Comparison of ENCODE assay signal across 19 cellular contexts in genomic region chr2:101962243-101962809, GRCh38. TPM values are rescaled to one million over a fixed set of nuclear protein-coding genes. Genes with fewer than 3 reads are reported as not detected.
DNase-seq lines count a peak whose midpoint lies in the region; ATAC-seq, FAIRE-seq and TF ChIP-seq lines count a peak whose summit lies in the region.
"Had no signal": no experiment of that assay in that cellular context is flagged by ENCODE, and none has a peak within 500 bp of the region (broad histone marks: within the 10 kb centered on the region; RNA-seq: fewer than 3 reads in every experiment).

No MANE protein-coding gene starts in this region.

- TF ChIP-seq POLR2A in heart left ventricle (IDR thresholded peaks at IDR 0.05) (no peak), vagina (IDR thresholded peaks at IDR 0.05) (no peak)

- POLR2A ChIA-PET in naive thymus-derived CD8-positive, alpha-beta T cell (lab: Charles Lee): no interaction called here

- H3K9me3 Mint-ChIP-seq in naive thymus-derived CD8-positive, alpha-beta T cell: peaks cover 0 to 14% (median 8%) of the 10 kb centered on the region in 9 donors

- no peaks in the 10 kb centered on the region for H3K9me1 ChIP-seq in keratinocyte (ENCODE audit: control insufficient read depth, extremely low read depth, insufficient read depth, low read length)

- H3K9ac ChIP-seq in keratinocyte (ENCODE audit: control insufficient read depth, extremely low read depth, insufficient read depth, low read length) (no peak overlapping the region), Karpas-422 (ENCODE audit: low read length) (no peak overlapping the region)

- TF ChIP-seq CTCF in heart left ventricle (IDR thresholded peaks at IDR 0.05) (no peak), keratinocyte (optimal IDR thresholded peaks at IDR 0.05 in 1 of 3, IDR thresholded peaks at IDR 0.05 in 1 of 3, conservative IDR thresholded peaks at IDR 0.05 in 1 of 3; ENCODE audit: extremely low read depth in 1 of 3, insufficient read depth in 2 of 3, low read length in 3 of 3) (no peak), psoas muscle (IDR thresholded peaks at IDR 0.05) (no peak), vagina (IDR thresholded peaks at IDR 0.05) (no peak)

- H3K27me3 Mint-ChIP-seq in naive thymus-derived CD8-positive, alpha-beta T cell: peaks cover 0 to 2% (median 0%) of the 10 kb centered on the region in 5 donors

- H3K4me3 ChIP-seq in heart left ventricle: peak overlapping the region in 1 of 12 donors; percentile 35
- H3K4me3 ChIP-seq in keratinocyte (ENCODE audit: control insufficient read depth in 2 of 3, extremely low read depth in 1 of 3, insufficient read depth in 2 of 3, low read depth in 1 of 3, low read length in 3 of 3): no peak overlapping the region
- H3K4me3 ChIP-seq in psoas muscle: no peak overlapping the region
- no peak overlapping the region for H3K4me3 ChIP-seq in vagina
- no peak overlapping the region for H3K4me3 ChIP-seq in Karpas-422 (ENCODE audit: low read length)
- H3K4me3 ChIP-seq: A549, PC-9 had no signal

- peaks cover 0 to 6% (median 2%) of the 10 kb centered on the region in 4 donors for H3K4me1 Mint-ChIP-seq in naive thymus-derived CD8-positive, alpha-beta T cell

- H3K9me3 ChIP-seq in heart left ventricle: peaks cover 0 to 4% (median 0%) of the 10 kb centered on the region in 12 donors
- peaks cover 3% of the 10 kb centered on the region for H3K9me3 ChIP-seq in keratinocyte (ENCODE audit: control insufficient read depth, low read depth, low read length)
- H3K9me3 ChIP-seq in psoas muscle: no peaks in the 10 kb centered on the region
- no peaks in the 10 kb centered on the region for H3K9me3 ChIP-seq in vagina
- no peaks in the 10 kb centered on the region for H3K9me3 ChIP-seq in Karpas-422 (ENCODE audit: low read length)

- no peak overlapping the region for H3K4me3 Mint-ChIP-seq in naive thymus-derived CD8-positive, alpha-beta T cell

- H3K79me2 ChIP-seq in keratinocyte (ENCODE audit: control insufficient read depth, insufficient read depth, low read length) (no peaks in the 10 kb centered on the region), Karpas-422 (ENCODE audit: low read length) (no peaks in the 10 kb centered on the region)

- H3K9me2 ChIP-seq in Karpas-422 (replicated peaks; ENCODE audit: insufficient read depth, low read length): no peaks in the 10 kb centered on the region

- H3K36me3 ChIP-seq in heart left ventricle: no peaks in the 10 kb centered on the region
- H3K36me3 ChIP-seq in keratinocyte (ENCODE audit: control insufficient read depth in 2 of 2, extremely low read depth in 1 of 2, insufficient read depth in 2 of 2, low read length in 2 of 2): no peaks in the 10 kb centered on the region
- no peaks in the 10 kb centered on the region for H3K36me3 ChIP-seq in psoas muscle (ENCODE audit: insufficient read depth in 1 of 2, low read depth in 1 of 2)
- no peaks in the 10 kb centered on the region for H3K36me3 ChIP-seq in vagina
- no peaks in the 10 kb centered on the region for H3K36me3 ChIP-seq in Karpas-422 (ENCODE audit: insufficient read depth, low read length)

- H4K20me1 ChIP-seq in keratinocyte (ENCODE audit: control insufficient read depth, extremely low read depth, insufficient read depth, low read length) (no peaks in the 10 kb centered on the region), Karpas-422 (ENCODE audit: insufficient read depth, low read depth, low read length) (no peaks in the 10 kb centered on the region)

- DNase-seq in heart left ventricle (no peak), Right ventricle myocardium superior (no peak), keratinocyte (ENCODE audit: low read depth, low spot score) (no peak), psoas muscle (no peak), vagina (ENCODE audit: extremely low spot score in 2 of 2) (no peak), Karpas-422 (no peak)
- DNase-seq in naive thymus-derived CD8-positive, alpha-beta T cell: no peak
- DNase-seq: activated CD4-positive, CD25-positive, alpha-beta regulatory T cell treated with anti-CD3 and anti-CD28 coated beads, Interleukin-2, amount 50 U/mL, for 72 hours; activated T-cell treated with anti-CD3 and anti-CD28 coated beads for 4 hours; COR-L47; erythroblast; NCI-H1436 treated with DMSO at 0.1 percent for 48 hours; PC-9; posterior cingulate gyrus; T-helper 1 cell had no signal

- intact Hi-C loops in heart left ventricle (cut with DNase I) (no loop called here), Right ventricle myocardium superior (cut with DNase I) (no loop called here), psoas muscle (cut with DNase I) (no loop called here), vagina (cut with DNase I) (no loop called here)

- no peak for ATAC-seq in heart left ventricle
- ATAC-seq in Right ventricle myocardium superior (ENCODE audit: poor library complexity): no peak
- peak in 3 of 4 donors; percentile 5 to 10 (median 5) for ATAC-seq in psoas muscle
- no peak for ATAC-seq in GM18868 (IDR thresholded peaks at IDR 0.05; ENCODE audit: unreplicated experiment)
- ATAC-seq in naive thymus-derived CD8-positive, alpha-beta T cell: no peak
- ATAC-seq: A549 had no signal

- no peak for FAIRE-seq in keratinocyte (lab: Jason Lieb, UNC)
- FAIRE-seq: A549, GM18507 had no signal

- peak overlapping the region; percentile 9 for H3K4me2 ChIP-seq in keratinocyte (ENCODE audit: control insufficient read depth, extremely low read depth, insufficient read depth, low read depth, low read length)
- no peak overlapping the region for H3K4me2 ChIP-seq in Karpas-422 (ENCODE audit: low read depth, low read length, poor library complexity, severe bottlenecking)
- H3K4me2 ChIP-seq: A549, PC-9 had no signal

- peaks cover 2 to 15% (median 7%) of the 10 kb centered on the region in 3 donors for H3K36me3 Mint-ChIP-seq in naive thymus-derived CD8-positive, alpha-beta T cell

- H3K27me3 ChIP-seq in heart left ventricle: no peaks in the 10 kb centered on the region
- no peaks in the 10 kb centered on the region for H3K27me3 ChIP-seq in keratinocyte (ENCODE audit: control insufficient read depth, extremely low read depth, insufficient read depth, low read length)
- no peaks in the 10 kb centered on the region for H3K27me3 ChIP-seq in psoas muscle (ENCODE audit: insufficient read depth in 3 of 3, low read length in 2 of 3)
- no peaks in the 10 kb centered on the region for H3K27me3 ChIP-seq in vagina
- no peaks in the 10 kb centered on the region for H3K27me3 ChIP-seq in Karpas-422 (ENCODE audit: low read length)

- dilution Hi-C loops in keratinocyte (cut with MboI; ENCODE audit: extremely low pct_ligation_motif_present, low sequenced_read_pairs): no loop called here

- H3K4me1 ChIP-seq in heart left ventricle (peaks cover 0 to 51% (median 8%) of the 10 kb centered on the region in 12 donors), keratinocyte (ENCODE audit: control insufficient read depth, extremely low read depth, insufficient read depth, low read length) (peaks cover 48% of the 10 kb centered on the region), psoas muscle (no peaks in the 10 kb centered on the region), vagina (peaks cover 48% of the 10 kb centered on the region), Karpas-422 (ENCODE audit: low read length) (no peaks in the 10 kb centered on the region)
- H3K4me1 ChIP-seq: A549 had no signal

- H2AFZ ChIP-seq in keratinocyte (ENCODE audit: control insufficient read depth, low read length) (peak overlapping the region; percentile 41), Karpas-422 (ENCODE audit: low read length) (no peak overlapping the region)
- H2AFZ ChIP-seq: PC-9 had no signal

- 82 to 84% (median 84%) methylated on average over 12 of the region's 12 CpGs for WGBS in heart left ventricle, 4 donors
- WGBS in psoas muscle, 3 donors: 79 to 84% (median 84%) methylated on average over 12 of the region's 12 CpGs

- H3K27ac Mint-ChIP-seq in naive thymus-derived CD8-positive, alpha-beta T cell: no peak overlapping the region

- H3K27ac ChIP-seq in heart left ventricle: peak overlapping the region in 7 of 12 donors; percentile 58 to 87 (median 64)
- H3K27ac ChIP-seq in keratinocyte (ENCODE audit: control insufficient read depth, insufficient read depth, low read length): no peak overlapping the region
- H3K27ac ChIP-seq in psoas muscle: no peak overlapping the region
- H3K27ac ChIP-seq in vagina: peak overlapping the region; percentile 89
- no peak overlapping the region for H3K27ac ChIP-seq in Karpas-422 (ENCODE audit: low read length)
- H3K27ac ChIP-seq: A549, PC-9 had no signal

RNA-seq across cellular contexts. Expression of gene IL1R2, which starts 29.4 kb away (rescaled TPM):
- total RNA-seq in heart left ventricle (1 to 10 TPM in 5 of 9 donors, under 1 TPM in 1, not detected in 3; 0.77 to 6.5 (median 2.1) TPM), Right ventricle myocardium superior (1.4 TPM), psoas muscle (1 to 10 TPM in 2 of 4 donors, under 1 TPM in 2; 0.41 to 3.1 (median 1.6) TPM), vagina (63.3 TPM)
- polyA plus RNA-seq in heart left ventricle (1 to 10 TPM in 1 of 2 donors, under 1 TPM in 1; 0.95 to 8.0 TPM), keratinocyte (24.6 to 57.3 TPM (median 47.7 TPM) in 3 replicates), psoas muscle (1 to 10 TPM in 2 of 3 donors, under 1 TPM in 1; 0.86 to 3.4 (median 1.3) TPM)
- polyA plus RNA-seq in keratinocyte (2011; ENCODE audit: low read depth): 4.9 TPM
- 17.5 and 22.7 TPM in 2 replicates for polyA plus RNA-seq in keratinocyte (2011; cell fraction: cytosol; rRNA removed)
- polyA plus RNA-seq in keratinocyte (2011; cell fraction: nucleus; rRNA removed): 21.9 and 23.7 TPM in 2 replicates
- 14.9 and 38.8 TPM in 2 replicates for polyA plus RNA-seq in keratinocyte (2012; ENCODE audit: low replicate concordance)
- polyA minus RNA-seq in keratinocyte: 16.9 to 36.7 TPM (median 32.0 TPM) in 3 replicates
- 11.9 TPM for polyA minus RNA-seq in keratinocyte (2011; cell fraction: cytosol; rRNA and poly(A)+ RNA removed)
- 9.6 and 10.4 TPM in 2 replicates for polyA minus RNA-seq in keratinocyte (2011; cell fraction: nucleus; rRNA and poly(A)+ RNA removed)
- not detected in 2 replicates for total RNA-seq in Karpas-422 (2014; rRNA removed; shearing (Covaris generic); ENCODE audit: low replicate concordance)
- total RNA-seq in naive thymus-derived CD8-positive, alpha-beta T cell: not detected
- not detected for polyA plus RNA-seq in naive thymus-derived CD8-positive, alpha-beta T cell
- total RNA-seq: chondrocyte had no signal

Comparison
In these comparisons a context has a peak if more than half of its experiments do, and no peak if none do; other contexts are left out.
1. ATAC-seq: peak in psoas muscle (3 of 4); none in heart left ventricle (0 of 4), Right ventricle myocardium superior (single experiment), GM18868 (single experiment) and naive thymus-derived CD8-positive, alpha-beta T cell (0 of 2).
2. H3K27ac ChIP-seq: peak in heart left ventricle (7 of 12) and vagina (single experiment); none in keratinocyte (single experiment), psoas muscle (single experiment) and Karpas-422 (single experiment).